27 cellular contexts compared by ENCODE assay signal in the genomic region with DNA sequence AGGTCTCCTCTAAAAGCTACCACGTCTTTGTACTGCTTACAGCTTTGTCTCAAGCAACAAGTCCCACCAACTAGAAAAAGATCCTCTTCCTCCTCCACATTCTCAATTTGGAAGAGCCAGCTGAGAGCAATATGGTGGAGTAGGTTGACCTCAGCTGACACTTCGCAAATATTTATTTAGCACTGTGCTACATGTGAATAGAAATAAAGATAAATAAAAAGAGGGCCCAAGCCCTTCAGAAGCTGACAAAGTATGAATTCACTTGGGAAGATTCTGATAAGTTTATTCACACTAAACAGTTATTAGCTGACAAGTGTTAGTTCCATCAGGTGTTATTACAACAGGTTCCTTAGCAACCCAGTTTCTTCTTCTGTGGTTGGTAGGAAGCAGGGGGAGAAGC.
"Had no signal": no experiment of that assay in that cellular context is flagged by ENCODE, and none has a peak within 500 bp of the region (broad histone marks: within the 10 kb centered on the region; RNA-seq: fewer than 3 reads in every experiment).

No MANE protein-coding gene starts in this region.

- H3K9me3 Mint-ChIP-seq: activated CD4-positive, alpha-beta memory T cell treated with anti-CD3 and anti-CD28 coated beads for 36 hours; activated T-helper 1 cell treated with anti-CD3 and anti-CD28 coated beads, Interleukin-12 subunit alpha, Interleukin-12 subunit beta, Interleukin-2, Interleukin-4 antibody, amounts not matched to agents 30 ng/mL and 10 ng/mL and 1 ng/mL, durations not matched to agents 14 hours and 24 hours and 36 hours; stimulated activated effector memory CD8-positive, alpha-beta T cell treated with anti-CD3 and anti-CD28 coated beads, Interleukin-12 subunit alpha, Interleukin-12 subunit beta, amount 100 ng/mL, for 72 hours; stimulated activated naive CD8-positive, alpha-beta T cell treated with anti-CD3 and anti-CD28 coated beads, Interleukin-15, Interleukin-2, amounts not matched to agents 100 ng/mL and 50 ng/mL, for 24 hours had no signal

- H3K27me3 Mint-ChIP-seq: activated CD4-positive, alpha-beta memory T cell treated with anti-CD3 and anti-CD28 coated beads for 36 hours; stimulated activated naive CD8-positive, alpha-beta T cell treated with anti-CD3 and anti-CD28 coated beads, Interleukin-15, Interleukin-2, amounts not matched to agents 100 ng/mL and 50 ng/mL, for 24 hours; T-helper 17 cell; type B pancreatic cell had no signal

- H3K4me1 ChIP-seq: breast epithelium, colonic mucosa, parathyroid adenoma, sigmoid colon, uterus had no signal

- H3K36me3 ChIP-seq: breast epithelium, colonic mucosa, sigmoid colon, uterus, WERI-Rb-1 had no signal

- H3K4me1 Mint-ChIP-seq: naive thymus-derived CD4-positive, alpha-beta T cell; stimulated activated effector memory CD8-positive, alpha-beta T cell treated with anti-CD3 and anti-CD28 coated beads, Interleukin-12 subunit alpha, Interleukin-12 subunit beta, amount 100 ng/mL, for 72 hours; T-helper 17 cell had no signal

- ATAC-seq: activated CD4-positive, CD25-positive, alpha-beta regulatory T cell treated with anti-CD3 and anti-CD28 coated beads, Interleukin-2, amount 50 U/mL, for 24 hours; naive thymus-derived CD4-positive, alpha-beta T cell; psoas muscle; stimulated activated effector memory CD8-positive, alpha-beta T cell treated with anti-CD3 and anti-CD28 coated beads, Interleukin-12 subunit alpha, Interleukin-12 subunit beta, amount 100 ng/mL, for 72 hours; T-helper 17 cell had no signal

- H3K4me3 Mint-ChIP-seq: activated CD4-positive, alpha-beta memory T cell treated with anti-CD3 and anti-CD28 coated beads for 36 hours; activated T-helper 1 cell treated with anti-CD3 and anti-CD28 coated beads, Interleukin-12 subunit alpha, Interleukin-12 subunit beta, Interleukin-2, Interleukin-4 antibody, amounts not matched to agents 30 ng/mL and 10 ng/mL and 1 ng/mL, durations not matched to agents 14 hours and 24 hours and 36 hours; naive thymus-derived CD4-positive, alpha-beta T cell; stimulated activated effector memory CD8-positive, alpha-beta T cell treated with anti-CD3 and anti-CD28 coated beads, Interleukin-12 subunit alpha, Interleukin-12 subunit beta, amount 100 ng/mL, for 72 hours; stimulated activated naive CD8-positive, alpha-beta T cell treated with anti-CD3 and anti-CD28 coated beads, Interleukin-15, Interleukin-2, amounts not matched to agents 100 ng/mL and 50 ng/mL, for 24 hours; T-helper 17 cell; type B pancreatic cell had no signal

- H3K27ac Mint-ChIP-seq: activated CD4-positive, alpha-beta memory T cell treated with anti-CD3 and anti-CD28 coated beads for 36 hours; activated T-helper 1 cell treated with anti-CD3 and anti-CD28 coated beads, Interleukin-12 subunit alpha, Interleukin-12 subunit beta, Interleukin-2, Interleukin-4 antibody, amounts not matched to agents 30 ng/mL and 10 ng/mL and 1 ng/mL, durations not matched to agents 14 hours and 24 hours and 36 hours; naive thymus-derived CD4-positive, alpha-beta T cell; stimulated activated effector memory CD8-positive, alpha-beta T cell treated with anti-CD3 and anti-CD28 coated beads, Interleukin-12 subunit alpha, Interleukin-12 subunit beta, amount 100 ng/mL, for 72 hours; stimulated activated naive CD8-positive, alpha-beta T cell treated with anti-CD3 and anti-CD28 coated beads, Interleukin-15, Interleukin-2, amounts not matched to agents 100 ng/mL and 50 ng/mL, for 24 hours; T-helper 17 cell; type B pancreatic cell had no signal

- H3K27me3 ChIP-seq: breast epithelium, colonic mucosa, sigmoid colon, uterus had no signal

- H3K27ac ChIP-seq: breast epithelium, colonic mucosa, epithelial cell of prostate, parathyroid adenoma, psoas muscle, sigmoid colon, uterus, WERI-Rb-1 had no signal

- H3K36me3 Mint-ChIP-seq: activated CD4-positive, alpha-beta memory T cell treated with anti-CD3 and anti-CD28 coated beads for 36 hours; stimulated activated effector memory CD8-positive, alpha-beta T cell treated with anti-CD3 and anti-CD28 coated beads, Interleukin-12 subunit alpha, Interleukin-12 subunit beta, amount 100 ng/mL, for 72 hours; type B pancreatic cell had no signal

- H3K4me3 ChIP-seq: breast epithelium, colonic mucosa, psoas muscle, sigmoid colon, uterus had no signal

- DNase-seq: activated CD4-positive, alpha-beta memory T cell treated with anti-CD3 and anti-CD28 coated beads for 36 hours; activated CD4-positive, alpha-beta T cell treated with anti-CD3 and anti-CD28 coated beads for 48 hours; activated CD8-positive, alpha-beta memory T cell treated with anti-CD3 and anti-CD28 coated beads, Interleukin-2, amount 50 U/mL, for 4 hours; activated gamma-delta T cell; activated naive CD4-positive, alpha-beta T cell treated with anti-CD3 and anti-CD28 coated beads, Interleukin-2, amount 50 U/mL, for 16 hours; activated T-cell treated with anti-CD3 and anti-CD28 coated beads, Interleukin-2, amount 50 U/mL, for 1 hour; amygdala; colonic mucosa; effector CD8-positive, alpha-beta T cell; midbrain; naive thymus-derived CD4-positive, alpha-beta T cell; psoas muscle; sigmoid colon; small intestine; stimulated activated CD4-positive, alpha-beta T cell treated with anti-CD3 and anti-CD28 coated beads, Interleukin-4, amount 100 ng/mL, for 24 hours; substantia nigra; T-helper 17 cell; uterus; WERI-Rb-1 had no signal

- H3K9me3 ChIP-seq: breast epithelium, colonic mucosa, psoas muscle, sigmoid colon, uterus had no signal
